ENCODE assay signal across 8 cellular contexts in the genomic region with DNA sequence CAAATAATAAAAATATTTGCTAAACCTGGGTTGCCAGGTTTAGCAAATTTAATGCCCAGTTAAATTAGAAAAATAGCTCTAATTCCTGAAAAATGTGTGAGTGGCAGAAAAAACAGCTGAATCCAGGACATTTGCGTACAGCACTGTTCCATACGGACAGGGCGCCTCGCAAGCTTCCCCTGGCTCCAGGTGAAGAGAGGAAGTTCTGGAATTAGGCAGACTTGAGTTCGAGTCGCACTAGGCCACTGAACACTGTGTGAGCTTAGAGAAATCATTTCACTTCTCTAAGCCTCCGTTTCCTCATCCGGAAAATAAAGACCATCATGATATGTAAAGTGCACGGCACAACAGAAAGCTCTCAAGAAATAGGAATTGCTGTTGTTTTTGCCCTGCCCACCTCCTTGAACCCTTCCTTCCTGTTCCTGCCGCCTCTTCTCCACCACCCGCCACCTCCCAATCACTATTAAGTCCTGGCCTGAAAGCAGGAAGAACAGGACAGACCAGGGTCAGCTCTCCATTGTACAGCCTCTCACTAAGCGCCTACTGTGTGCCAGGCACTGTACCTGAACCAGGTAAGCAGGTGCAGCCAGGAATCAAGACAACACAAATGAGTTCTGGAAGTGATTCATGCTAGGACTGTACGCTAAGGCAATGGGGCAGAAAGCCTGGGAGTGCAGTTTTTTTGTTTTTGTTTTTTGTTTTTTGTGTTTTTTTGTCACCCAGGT. TPM values are rescaled to one million over a fixed set of nuclear protein-coding genes. Genes with fewer than 3 reads are reported as not detected.
DNase-seq lines count a peak whose midpoint lies in the region; ATAC-seq and TF ChIP-seq lines count a peak whose summit lies in the region.

No MANE protein-coding gene starts in this region.

- peak overlapping the region; percentile 81 for H3K4me3 Mint-ChIP-seq in T-helper 1 cell treated with Interleukin-12 subunit alpha and Interleukin-12 subunit beta and Interleukin-4 antibody, amounts not matched to agents 30 μg/mL and 1 μg/mL, for 36 hours
- H3K4me3 Mint-ChIP-seq in activated CD8-positive, alpha-beta T cell treated with anti-CD3 and anti-CD28 coated beads for 36 hours, result peak overlapping the region; percentile 73

- no peak overlapping the region for H3K27ac ChIP-seq in iPS-18a (ENCODE audit: low read length)
- H3K27ac ChIP-seq in subcutaneous abdominal adipose tissue (ENCODE audit: low read depth, low read length), result peak overlapping the region; percentile 50

- intact Hi-C loops in activated CD8-positive, alpha-beta T cell treated with anti-CD3 and anti-CD28 coated beads for 36 hours (cut with micrococcal nuclease), result no loop called here

- TF ChIP-seq CTCF in activated CD8-positive, alpha-beta T cell treated with anti-CD3 and anti-CD28 coated beads for 36 hours (IDR thresholded peaks at IDR 0.05), result no peak

- H3K4me3 ChIP-seq in iPS-18a (ENCODE audit: low read length) (peak overlapping the region; percentile 86), subcutaneous abdominal adipose tissue (ENCODE audit: low read depth in 1 of 5, low read length in 5 of 5) (peak overlapping the region; percentile 77 to 94 (median 88))

- DNase-seq in T-helper 1 cell, result no peak
- DNase-seq in activated CD8-positive, alpha-beta T cell treated with anti-CD3 and anti-CD28 coated beads for 36 hours, result no peak
- no peak for DNase-seq in foreskin melanocyte
- DNase-seq in cortex of kidney (lab: John Stamatoyannopoulos, UW), result no peak

- H3K4me1 Mint-ChIP-seq in T-helper 1 cell treated with Interleukin-12 subunit alpha and Interleukin-12 subunit beta and Interleukin-4 antibody, amounts not matched to agents 30 μg/mL and 1 μg/mL, for 36 hours (ENCODE audit: low read depth), result peaks cover 10% of the 10 kb centered on the region
- peaks cover 12% of the 10 kb centered on the region for H3K4me1 Mint-ChIP-seq in activated CD8-positive, alpha-beta T cell treated with anti-CD3 and anti-CD28 coated beads for 36 hours (ENCODE audit: low read depth)

- CTCF ChIA-PET in activated CD8-positive, alpha-beta T cell treated with anti-CD3 and anti-CD28 coated beads for 36 hours (lab: Charles Lee), result interaction anchor here (0.7 to 3.9 kb wide), 4 partner anchors 10 to 82 kb away, joined by 3 to 17 read pairs (median 6); no protein-coding TSS in a partner anchor

- H3K9me3 Mint-ChIP-seq in T-helper 1 cell treated with Interleukin-12 subunit alpha and Interleukin-12 subunit beta and Interleukin-4 antibody, amounts not matched to agents 30 μg/mL and 1 μg/mL, for 36 hours, result no peaks in the 10 kb centered on the region
- no peaks in the 10 kb centered on the region for H3K9me3 Mint-ChIP-seq in activated CD8-positive, alpha-beta T cell treated with anti-CD3 and anti-CD28 coated beads for 36 hours

- H3K4me1 ChIP-seq in iPS-18a (ENCODE audit: control insufficient read depth, low read depth, low read length) (peaks cover 6% of the 10 kb centered on the region), subcutaneous abdominal adipose tissue (ENCODE audit: control insufficient read depth in 5 of 5, insufficient read depth in 5 of 5, low read length in 5 of 5) (peaks cover 6 to 37% (median 29%) of the 10 kb centered on the region in 5 donors)

- H3K27me3 Mint-ChIP-seq in T-helper 1 cell treated with Interleukin-12 subunit alpha and Interleukin-12 subunit beta and Interleukin-4 antibody, amounts not matched to agents 30 μg/mL and 1 μg/mL, for 36 hours (ENCODE audit: low read depth), result peaks cover 18% of the 10 kb centered on the region
- no peaks in the 10 kb centered on the region for H3K27me3 Mint-ChIP-seq in activated CD8-positive, alpha-beta T cell treated with anti-CD3 and anti-CD28 coated beads for 36 hours

- no peaks in the 10 kb centered on the region for H3K36me3 ChIP-seq in iPS-18a (ENCODE audit: control insufficient read depth, low read depth, low read length)
- peaks cover 0 to 14% (median 5%) of the 10 kb centered on the region in 5 donors for H3K36me3 ChIP-seq in subcutaneous abdominal adipose tissue (ENCODE audit: control insufficient read depth in 5 of 5, insufficient read depth in 5 of 5, low read length in 5 of 5)

- POLR2A ChIA-PET in activated CD8-positive, alpha-beta T cell treated with anti-CD3 and anti-CD28 coated beads for 36 hours (lab: Charles Lee), result interaction anchor here (0.7 to 1.7 kb wide), 3 partner anchors 8 to 35 kb away, joined by 4 to 5 read pairs (median 5); no protein-coding TSS in a partner anchor

- H3K9ac ChIP-seq in iPS-18a (ENCODE audit: low read length) (peak overlapping the region; percentile 61), subcutaneous abdominal adipose tissue (ENCODE audit: low read length in 5 of 5) (peak overlapping the region; percentile 56 to 92 (median 80))

- H3K27me3 ChIP-seq in iPS-18a (ENCODE audit: control insufficient read depth, insufficient read depth, low read length) (peaks cover 23% of the 10 kb centered on the region), subcutaneous abdominal adipose tissue (ENCODE audit: control insufficient read depth in 5 of 5, insufficient read depth in 4 of 5, low read length in 5 of 5) (no peaks in the 10 kb centered on the region)

- no peak overlapping the region for H3K27ac Mint-ChIP-seq in T-helper 1 cell treated with Interleukin-12 subunit alpha and Interleukin-12 subunit beta and Interleukin-4 antibody, amounts not matched to agents 30 μg/mL and 1 μg/mL, for 36 hours
- no peak overlapping the region for H3K27ac Mint-ChIP-seq in activated CD8-positive, alpha-beta T cell treated with anti-CD3 and anti-CD28 coated beads for 36 hours

- ATAC-seq in activated CD8-positive, alpha-beta T cell treated with anti-CD3 and anti-CD28 coated beads for 36 hours, result no peak
- no peak for ATAC-seq in GM21825 (IDR thresholded peaks at IDR 0.05; ENCODE audit: unreplicated experiment)

- no peaks in the 10 kb centered on the region for H3K36me3 Mint-ChIP-seq in T-helper 1 cell treated with Interleukin-12 subunit alpha and Interleukin-12 subunit beta and Interleukin-4 antibody, amounts not matched to agents 30 μg/mL and 1 μg/mL, for 36 hours (ENCODE audit: low read depth)
- H3K36me3 Mint-ChIP-seq in activated CD8-positive, alpha-beta T cell treated with anti-CD3 and anti-CD28 coated beads for 36 hours (ENCODE audit: low read depth), result no peaks in the 10 kb centered on the region

- H3K9me3 ChIP-seq in iPS-18a (ENCODE audit: control insufficient read depth, low read depth, low read length) (no peaks in the 10 kb centered on the region), subcutaneous abdominal adipose tissue (ENCODE audit: control insufficient read depth in 5 of 5, low read length in 5 of 5) (no peaks in the 10 kb centered on the region)

RNA-seq across cellular contexts. Expression of a gene that starts 0.8 kb away (rescaled TPM):
- total RNA-seq in activated CD8-positive, alpha-beta T cell treated with anti-CD3 and anti-CD28 coated beads for 36 hours, result 1 to 10 TPM; 1.2 to 1.7 TPM

RNA-seq across cellular contexts. Expression of a gene that starts 36.1 kb away (rescaled TPM):
- 10 to 100 TPM; 48.7 to 52.7 TPM for total RNA-seq in activated CD8-positive, alpha-beta T cell treated with anti-CD3 and anti-CD28 coated beads for 36 hours
